ENCODE assay signal across 19 cellular contexts in the genomic region with DNA sequence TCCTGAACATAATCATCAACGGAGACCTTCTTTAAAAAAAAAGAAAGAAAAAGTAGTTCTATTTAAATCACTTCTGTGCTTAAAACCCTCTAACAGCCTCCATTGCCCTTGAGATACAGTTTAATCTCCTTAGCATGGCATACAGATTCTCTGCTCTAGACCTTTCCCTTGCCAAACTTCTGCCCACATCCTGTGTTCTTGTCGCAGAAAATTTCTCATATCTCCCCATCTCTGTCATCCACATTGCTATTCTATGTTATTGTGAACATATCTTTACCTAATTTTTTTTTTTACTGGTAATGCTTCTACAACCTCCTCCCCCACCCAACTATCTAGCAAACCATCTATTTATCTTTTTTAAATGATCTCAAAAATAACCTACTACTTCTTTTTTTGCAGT.
DNase-seq lines count a peak whose midpoint lies in the region; ATAC-seq lines count a peak whose summit lies in the region.
"Had no signal": no experiment of that assay in that cellular context is flagged by ENCODE, and none has a peak within 500 bp of the region (broad histone marks: within the 10 kb centered on the region; RNA-seq: fewer than 3 reads in every experiment).

No MANE protein-coding gene starts in this region.

- peak; percentile 58 to 72 for ATAC-seq in activated T-cell treated with anti-CD3 and anti-CD28 coated beads, Interleukin-2, amount 50 U/mL, for 72 hours (replicated peaks in 1 of 2)
- no peak for ATAC-seq in activated T-cell treated with anti-CD3 and anti-CD28 coated beads, Interleukin-2, amount 50 U/mL, for 4 hours
- ATAC-seq in CD4-positive, CD25-positive, alpha-beta regulatory T cell (ENCODE audit: low read depth in 2 of 2): peak in 1 of 2 donors; percentile 76
- ATAC-seq in HG03439 (IDR thresholded peaks at IDR 0.05; ENCODE audit: unreplicated experiment): no peak
- ATAC-seq: HCT116 had no signal

- no peaks in the 10 kb centered on the region for H3K27me3 ChIP-seq in CD4-positive, CD25-positive, alpha-beta regulatory T cell (ENCODE audit: control insufficient read depth, insufficient read depth, low read length)

- no peaks in the 10 kb centered on the region for H3K9me3 ChIP-seq in CD4-positive, CD25-positive, alpha-beta regulatory T cell (ENCODE audit: control insufficient read depth in 2 of 2, low read length in 2 of 2)
- H3K9me3 ChIP-seq: MG63 had no signal

- H3K4me1 Mint-ChIP-seq in activated T-cell treated with anti-CD3 and anti-CD28 coated beads, Interleukin-2, amount 50 U/mL, for 72 hours (ENCODE audit: low read depth): peaks cover 13% of the 10 kb centered on the region
- peaks cover 18% of the 10 kb centered on the region for H3K4me1 Mint-ChIP-seq in activated T-cell treated with anti-CD3 and anti-CD28 coated beads, Interleukin-2, amount 50 U/mL, for 4 hours (ENCODE audit: low read depth)
- H3K4me1 Mint-ChIP-seq in CD4-positive, CD25-positive, alpha-beta regulatory T cell: peaks cover 0 to 3% (median 0%) of the 10 kb centered on the region in 4 donors

- H3K36me3 Mint-ChIP-seq in activated T-cell treated with anti-CD3 and anti-CD28 coated beads, Interleukin-2, amount 50 U/mL, for 72 hours (ENCODE audit: insufficient read depth in 2 of 2): no peaks in the 10 kb centered on the region
- H3K36me3 Mint-ChIP-seq in activated T-cell treated with anti-CD3 and anti-CD28 coated beads, Interleukin-2, amount 50 U/mL, for 4 hours (ENCODE audit: insufficient read depth): no peaks in the 10 kb centered on the region
- H3K36me3 Mint-ChIP-seq in CD4-positive, CD25-positive, alpha-beta regulatory T cell: no peaks in the 10 kb centered on the region

- H3K27ac Mint-ChIP-seq in activated T-cell treated with anti-CD3 and anti-CD28 coated beads, Interleukin-2, amount 50 U/mL, for 72 hours: no peak overlapping the region
- no peak overlapping the region for H3K27ac Mint-ChIP-seq in CD4-positive, CD25-positive, alpha-beta regulatory T cell

- H3K9me3 Mint-ChIP-seq in activated T-cell treated with anti-CD3 and anti-CD28 coated beads, Interleukin-2, amount 50 U/mL, for 72 hours: no peaks in the 10 kb centered on the region
- H3K9me3 Mint-ChIP-seq in activated T-cell treated with anti-CD3 and anti-CD28 coated beads, Interleukin-2, amount 50 U/mL, for 4 hours: no peaks in the 10 kb centered on the region
- H3K9me3 Mint-ChIP-seq in CD4-positive, CD25-positive, alpha-beta regulatory T cell: peaks cover 0 to 2% (median 0%) of the 10 kb centered on the region in 7 donors

- intact Hi-C loops in head of caudate nucleus (cut with DNase I): no loop called here

- no peaks in the 10 kb centered on the region for H3K27me3 Mint-ChIP-seq in activated T-cell treated with anti-CD3 and anti-CD28 coated beads, Interleukin-2, amount 50 U/mL, for 72 hours (ENCODE audit: low read depth)
- H3K27me3 Mint-ChIP-seq in activated T-cell treated with anti-CD3 and anti-CD28 coated beads, Interleukin-2, amount 50 U/mL, for 4 hours (ENCODE audit: low read depth): no peaks in the 10 kb centered on the region
- H3K27me3 Mint-ChIP-seq in CD4-positive, CD25-positive, alpha-beta regulatory T cell: no peaks in the 10 kb centered on the region

- H3K4me3 ChIP-seq in CD4-positive, CD25-positive, alpha-beta regulatory T cell (ENCODE audit: low read depth, low read length): no peak overlapping the region
- H3K4me3 ChIP-seq in Jurkat, Clone E6-1 (ENCODE audit: low read length): peak overlapping the region; percentile 18
- H3K4me3 ChIP-seq: MG63 had no signal

- DNase-seq in activated T-cell treated with anti-CD3 and anti-CD28 coated beads, Interleukin-2, amount 50 U/mL, for 72 hours: no peak
- DNase-seq in activated T-cell treated with anti-CD3 and anti-CD28 coated beads, Interleukin-2, amount 50 U/mL, for 4 hours: no peak
- DNase-seq in CD4-positive, CD25-positive, alpha-beta regulatory T cell: peak in 2 of 3 donors; percentile 38 to 48
- peak; percentile 96 for DNase-seq in Jurkat, Clone E6-1 (ENCODE audit: low read depth, low spot score)
- peak; percentile 52 for DNase-seq in central memory CD4-positive, alpha-beta T cell
- no peak for DNase-seq in head of caudate nucleus
- DNase-seq in inferior parietal cortex (ENCODE audit: extremely low spot score): no peak
- DNase-seq: DMS79, GOT3, IMR-90, Kasumi-1, MG63, NCI-H1048, NCI-H1436, NCI-H1930, NCI-H226, NCI-H526 had no signal

- no peaks in the 10 kb centered on the region for H3K4me1 ChIP-seq in CD4-positive, CD25-positive, alpha-beta regulatory T cell (ENCODE audit: control insufficient read depth, insufficient read depth, low read length, poor library complexity, severe bottlenecking)

- no peak overlapping the region for H3K4me3 Mint-ChIP-seq in activated T-cell treated with anti-CD3 and anti-CD28 coated beads, Interleukin-2, amount 50 U/mL, for 72 hours
- H3K4me3 Mint-ChIP-seq in activated T-cell treated with anti-CD3 and anti-CD28 coated beads, Interleukin-2, amount 50 U/mL, for 4 hours: no peak overlapping the region
- no peak overlapping the region for H3K4me3 Mint-ChIP-seq in CD4-positive, CD25-positive, alpha-beta regulatory T cell

- no peaks in the 10 kb centered on the region for H3K36me3 ChIP-seq in CD4-positive, CD25-positive, alpha-beta regulatory T cell (ENCODE audit: control insufficient read depth, insufficient read depth, low read length)
- H3K36me3 ChIP-seq: MG63 had no signal

- no peak overlapping the region for H3K27ac ChIP-seq in CD4-positive, CD25-positive, alpha-beta regulatory T cell (ENCODE audit: insufficient read depth, low read length, poor library complexity, severe bottlenecking)

Comparison
In these comparisons a context has a peak if more than half of its experiments do, and no peak if none do; other contexts are left out.
1. ATAC-seq: peak in activated T-cell treated with anti-CD3 and anti-CD28 coated beads, Interleukin-2, amount 50 U/mL, for 72 hours (2 of 2); none in activated T-cell treated with anti-CD3 and anti-CD28 coated beads, Interleukin-2, amount 50 U/mL, for 4 hours (0 of 2) and HG03439 (single experiment).
2. DNase-seq: peak in CD4-positive, CD25-positive, alpha-beta regulatory T cell (2 of 3), Jurkat, Clone E6-1 (single experiment) and central memory CD4-positive, alpha-beta T cell (single experiment); none in activated T-cell treated with anti-CD3 and anti-CD28 coated beads, Interleukin-2, amount 50 U/mL, for 72 hours (0 of 2), activated T-cell treated with anti-CD3 and anti-CD28 coated beads, Interleukin-2, amount 50 U/mL, for 4 hours (single experiment), head of caudate nucleus (0 of 42) and inferior parietal cortex (single experiment).